In genomic region chr2:177553176-177553909, GRCh38 we compare ENCODE assay signal across 8 cellular contexts.
DNase-seq lines count a peak whose midpoint lies in the region; ATAC-seq and TF ChIP-seq lines count a peak whose summit lies in the region.

No MANE protein-coding gene starts in this region.

- no peaks in the 10 kb centered on the region for H3K9me3 Mint-ChIP-seq in Calu3 (ENCODE audit: low read depth, unreplicated experiment)
- H3K9me3 Mint-ChIP-seq in stimulated activated naive B cell treated with anti-CD40 and anti-IgM and Interleukin-4, amounts not matched to agents 10 μg/mL and 1 μg/mL and 100 μg/mL, for 72 hours = peaks cover 6 to 7% of the 10 kb centered on the region in 2 donors

- ATAC-seq in stimulated activated naive B cell treated with anti-CD40 and anti-IgM and Interleukin-4, amounts not matched to agents 10 μg/mL and 1 μg/mL and 100 μg/mL, for 72 hours (replicated peaks) = no peak
- ATAC-seq in GM18520 (IDR thresholded peaks at IDR 0.05; ENCODE audit: unreplicated experiment) = no peak

- CTCF ChIA-PET in Calu3 (lab: Charles Lee) = no interaction called here

- peak; percentile 2 for DNase-seq in Calu3
- DNase-seq in LNCaP clone FGC (ENCODE audit: low read depth) = no peak
- peak; percentile 29 for DNase-seq in iris pigment epithelial cell (ENCODE audit: low read depth)
- no peak for DNase-seq in stimulated activated naive B cell treated with anti-CD40 and anti-IgM and Interleukin-4, amounts not matched to agents 10 μg/mL and 1 μg/mL and 100 μg/mL, for 72 hours
- DNase-seq in NCI-H446 (lab: John Stamatoyannopoulos, UW) = no peak
- no peak for DNase-seq in NCI-H2029 (lab: John Stamatoyannopoulos, UW)

- peak overlapping the region; percentile 99 for H3K27ac Mint-ChIP-seq in Calu3 (ENCODE audit: unreplicated experiment)
- peak overlapping the region; percentile 99 for H3K27ac Mint-ChIP-seq in stimulated activated naive B cell treated with anti-CD40 and anti-IgM and Interleukin-4, amounts not matched to agents 10 μg/mL and 1 μg/mL and 100 μg/mL, for 72 hours

- H3K36me3 Mint-ChIP-seq in Calu3 (ENCODE audit: insufficient read depth, unreplicated experiment) = peaks cover 20% of the 10 kb centered on the region
- peaks cover 5 to 7% of the 10 kb centered on the region in 2 donors for H3K36me3 Mint-ChIP-seq in stimulated activated naive B cell treated with anti-CD40 and anti-IgM and Interleukin-4, amounts not matched to agents 10 μg/mL and 1 μg/mL and 100 μg/mL, for 72 hours

- H3K4me3 Mint-ChIP-seq in Calu3 (ENCODE audit: low read depth, unreplicated experiment) = peak overlapping the region; percentile 94
- peak overlapping the region; percentile 88 to 90 for H3K4me3 Mint-ChIP-seq in stimulated activated naive B cell treated with anti-CD40 and anti-IgM and Interleukin-4, amounts not matched to agents 10 μg/mL and 1 μg/mL and 100 μg/mL, for 72 hours

- H3K4me3 ChIP-seq in LNCaP clone FGC (ENCODE audit: low read depth, low read length) = peak overlapping the region; percentile 85

- peak overlapping the region; percentile 97 for H3K27ac ChIP-seq in angular gyrus (ENCODE audit: low read depth, low read length)

- intact Hi-C loops in Calu3 (cut with micrococcal nuclease; ENCODE audit: unreplicated experiment) = loop anchor here (5.0 kb wide), 1 partner anchor 64 kb away; a partner anchor contains a TSS

- no peaks in the 10 kb centered on the region for H3K27me3 Mint-ChIP-seq in Calu3 (ENCODE audit: unreplicated experiment)
- no peaks in the 10 kb centered on the region for H3K27me3 Mint-ChIP-seq in stimulated activated naive B cell treated with anti-CD40 and anti-IgM and Interleukin-4, amounts not matched to agents 10 μg/mL and 1 μg/mL and 100 μg/mL, for 72 hours

- BruUV-seq in Calu3 (replicated peaks; lab: Mats Ljungman, UMichigan) = TSS peak; percentile 62

- H3K4me1 Mint-ChIP-seq in Calu3 (ENCODE audit: low read depth, unreplicated experiment) = no peaks in the 10 kb centered on the region
- H3K4me1 Mint-ChIP-seq in stimulated activated naive B cell treated with anti-CD40 and anti-IgM and Interleukin-4, amounts not matched to agents 10 μg/mL and 1 μg/mL and 100 μg/mL, for 72 hours = peaks cover 3 to 11% of the 10 kb centered on the region in 2 donors

- TF ChIP-seq CTCF in Calu3 (IDR thresholded peaks at IDR 0.05; ENCODE audit: unreplicated experiment) (no peak), LNCaP clone FGC (IDR thresholded peaks at IDR 0.05; ENCODE audit: control insufficient read depth, extremely low read depth, insufficient read depth) (no peak)

Comparison
In these comparisons a context has a peak if more than half of its experiments do, and no peak if none do; other contexts are left out.
1. DNase-seq: peak in Calu3 (single experiment) and iris pigment epithelial cell (single experiment); none in LNCaP clone FGC (single experiment), stimulated activated naive B cell treated with anti-CD40 and anti-IgM and Interleukin-4, amounts not matched to agents 10 μg/mL and 1 μg/mL and 100 μg/mL, for 72 hours (single experiment), NCI-H446 (0 of 2) and NCI-H2029 (single experiment).